Comparison of ENCODE assay signal across 2 cellular contexts in genomic region chr17:83067718-83068261, GRCh38.
TF ChIP-seq lines count a peak whose summit lies in the region.

No MANE protein-coding gene starts in this region.

TF ChIP-seq in A549, 52 proteins besides CTCF, POLR2A, EP300 and RAD21 (continued from another document):
- TF ChIP-seq ELK1 (IDR thresholded peaks at IDR 0.05; ENCODE audit: low read depth, low read length) = no peak
- no peak for TF ChIP-seq E2F6 (IDR thresholded peaks at IDR 0.05; ENCODE audit: borderline replicate concordance, low read depth)
- TF ChIP-seq ZSCAN20 (CRISPR knock-in tag; IDR thresholded peaks at IDR 0.05) = no peak
- TF ChIP-seq ZFP36 (IDR thresholded peaks at IDR 0.05; ENCODE audit: borderline replicate concordance, partially characterized antibody) = no peak
- TF ChIP-seq KDM5A (IDR thresholded peaks at IDR 0.05) = no peak
- TF ChIP-seq REST (IDR thresholded peaks at IDR 0.05) = no peak
- no peak for TF ChIP-seq ZNF302 (CRISPR knock-in tag; IDR thresholded peaks at IDR 0.05)
- no peak for TF ChIP-seq NR3C1 (IDR thresholded peaks at IDR 0.05)
- no peak for TF ChIP-seq FOXS1 (CRISPR knock-in tag; IDR thresholded peaks at IDR 0.05)

TF ChIP-seq in WTC11, 78 proteins besides CTCF, POLR2A, EP300 and RAD21 (continued from another document):
- TF ChIP-seq IRF1 (CRISPR knock-in tag; IDR thresholded peaks at IDR 0.05) (no peak), AFF4 (CRISPR knock-in tag; IDR thresholded peaks at IDR 0.05; ENCODE audit: borderline replicate concordance) (no peak)
